Comparison of ENCODE assay signal across 19 cellular contexts in genomic region chr1:185487943-185488342, GRCh38.
DNase-seq lines count a peak whose midpoint lies in the region; ATAC-seq and TF ChIP-seq lines count a peak whose summit lies in the region.
"Had no signal": no experiment of that assay in that cellular context is flagged by ENCODE, and none has a peak within 500 bp of the region (broad histone marks: within the 10 kb centered on the region; RNA-seq: fewer than 3 reads in every experiment).

No MANE protein-coding gene starts in this region.

- H3K9me3 ChIP-seq in mucosa of rectum (ENCODE audit: control insufficient read depth in 2 of 2, low read length in 2 of 2) (no peaks in the 10 kb centered on the region), smooth muscle cell (replicated peaks; ENCODE audit: low read depth) (no peaks in the 10 kb centered on the region)
- H3K9me3 ChIP-seq: BE2C had no signal

- no peaks in the 10 kb centered on the region for H3K36me3 ChIP-seq in mucosa of rectum (ENCODE audit: control insufficient read depth in 2 of 2, insufficient read depth in 2 of 2, low read length in 2 of 2)
- H3K36me3 ChIP-seq in smooth muscle cell (ENCODE audit: low read depth): no peaks in the 10 kb centered on the region
- H3K36me3 ChIP-seq: BE2C had no signal

- H2AFZ ChIP-seq in smooth muscle cell (ENCODE audit: low read depth): no peak overlapping the region

- H3K27me3 ChIP-seq in mucosa of rectum (ENCODE audit: control insufficient read depth in 2 of 2, insufficient read depth in 2 of 2, low read length in 2 of 2): no peaks in the 10 kb centered on the region
- H3K27me3 ChIP-seq in smooth muscle cell (ENCODE audit: low read depth): no peaks in the 10 kb centered on the region
- H3K27me3 ChIP-seq: BE2C had no signal

- peak overlapping the region; percentile 8 for H3K4me2 ChIP-seq in smooth muscle cell

- H3K36me3 Mint-ChIP-seq in dendritic cell treated with granulocyte-macrophage colony-stimulating factor and Interleukin-4, amounts not matched to agents 40 ng/mL and 50 ng/mL, for 4 days (ENCODE audit: low read depth): no peaks in the 10 kb centered on the region
- H3K36me3 Mint-ChIP-seq: CD4-positive, CD25-positive, alpha-beta regulatory T cell had no signal

- H3K27ac Mint-ChIP-seq in dendritic cell treated with granulocyte-macrophage colony-stimulating factor and Interleukin-4, amounts not matched to agents 40 ng/mL and 50 ng/mL, for 4 days: peak overlapping the region; percentile 0

- H3K9ac ChIP-seq in mucosa of rectum (ENCODE audit: low read depth in 1 of 2, low read length in 2 of 2) (no peak overlapping the region), smooth muscle cell (ENCODE audit: low read depth) (no peak overlapping the region)

- peaks cover 58% of the 10 kb centered on the region for H3K4me1 Mint-ChIP-seq in dendritic cell treated with granulocyte-macrophage colony-stimulating factor and Interleukin-4, amounts not matched to agents 40 ng/mL and 50 ng/mL, for 4 days (ENCODE audit: low read depth)

- peaks cover 15 to 21% of the 10 kb centered on the region in 2 donors for H3K4me1 ChIP-seq in mucosa of rectum (ENCODE audit: control insufficient read depth in 2 of 2, insufficient read depth in 2 of 2, low read length in 2 of 2)
- H3K4me1 ChIP-seq in smooth muscle cell (ENCODE audit: low read depth): peaks cover 18% of the 10 kb centered on the region
- H3K4me1 ChIP-seq: BE2C had no signal

- peak overlapping the region; percentile 71 to 72 for H3K27ac ChIP-seq in mucosa of rectum (ENCODE audit: low read depth in 2 of 2, low read length in 2 of 2)
- no peak overlapping the region for H3K27ac ChIP-seq in smooth muscle cell (ENCODE audit: low read depth)

- peaks cover 10% of the 10 kb centered on the region for H3F3A ChIP-seq in smooth muscle cell (ENCODE audit: low read depth)

- no peak overlapping the region for H3K4me3 Mint-ChIP-seq in dendritic cell treated with granulocyte-macrophage colony-stimulating factor and Interleukin-4, amounts not matched to agents 40 ng/mL and 50 ng/mL, for 4 days
- H3K4me3 Mint-ChIP-seq: CD4-positive, CD25-positive, alpha-beta regulatory T cell had no signal

- ATAC-seq in Right ventricle myocardium superior (ENCODE audit: poor library complexity) (peak; percentile 58), left cardiac atrium (no peak)

- peaks cover 7% of the 10 kb centered on the region for H3K27me3 Mint-ChIP-seq in dendritic cell treated with granulocyte-macrophage colony-stimulating factor and Interleukin-4, amounts not matched to agents 40 ng/mL and 50 ng/mL, for 4 days
- H3K27me3 Mint-ChIP-seq: CD4-positive, CD25-positive, alpha-beta regulatory T cell had no signal

- no peak for TF ChIP-seq CTCF in smooth muscle cell (IDR thresholded peaks at IDR 0.05; ENCODE audit: borderline replicate concordance, insufficient read depth, poor library complexity, severe bottlenecking)

- WGBS in smooth muscle cell (ENCODE audit: low lambda C conversion rate): 14% methylated on average over 2 of the region's 2 CpGs

- no peak overlapping the region for H3K4me3 ChIP-seq in mucosa of rectum (ENCODE audit: low read length in 2 of 2)
- H3K4me3 ChIP-seq in smooth muscle cell: no peak overlapping the region

- intact Hi-C loops in Right ventricle myocardium superior (cut with DNase I) (no loop called here), left cardiac atrium (cut with DNase I) (loop anchor here in 1 of 2 donors (10.0 kb wide), 1 partner anchor 173 kb away; the partner anchor contains the start of gene IVNS1ABP)
- intact Hi-C loops in dendritic cell treated with granulocyte-macrophage colony-stimulating factor and Interleukin-4, amounts not matched to agents 40 ng/mL and 50 ng/mL, for 4 days (cut with micrococcal nuclease): no loop called here

- no peaks in the 10 kb centered on the region for H3K9me3 Mint-ChIP-seq in dendritic cell treated with granulocyte-macrophage colony-stimulating factor and Interleukin-4, amounts not matched to agents 40 ng/mL and 50 ng/mL, for 4 days

- H3K79me2 ChIP-seq in smooth muscle cell (ENCODE audit: low read depth): no peaks in the 10 kb centered on the region

- DNase-seq in Right ventricle myocardium superior (no peak), left cardiac atrium (no peak), smooth muscle cell (lab: John Stamatoyannopoulos, UW; ENCODE audit: unreplicated experiment) (no peak), HPDE6-E6E7 (ENCODE audit: extremely low spot score) (no peak), mucosa of gallbladder (ENCODE audit: low spot score) (no peak)
- no peak for DNase-seq in central memory CD4-positive, alpha-beta T cell
- DNase-seq: 8988T; BE2C; CD4-positive, CD25-positive, alpha-beta regulatory T cell; GF-D8; KBM-7; NCI-H1105; NCI-H1694; NCI-H510A; NCI-H748 treated with DMSO at 0.1 percent for 48 hours; NK-92 treated with Interleukin-12 subunit alpha and Interleukin-12 subunit beta, amount 100 ng/mL, for 24 hours; SIG-M5 had no signal

- no peaks in the 10 kb centered on the region for H4K20me1 ChIP-seq in smooth muscle cell (ENCODE audit: low read depth)
